ENCODE assay signal across 23 cellular contexts in the genomic region with DNA sequence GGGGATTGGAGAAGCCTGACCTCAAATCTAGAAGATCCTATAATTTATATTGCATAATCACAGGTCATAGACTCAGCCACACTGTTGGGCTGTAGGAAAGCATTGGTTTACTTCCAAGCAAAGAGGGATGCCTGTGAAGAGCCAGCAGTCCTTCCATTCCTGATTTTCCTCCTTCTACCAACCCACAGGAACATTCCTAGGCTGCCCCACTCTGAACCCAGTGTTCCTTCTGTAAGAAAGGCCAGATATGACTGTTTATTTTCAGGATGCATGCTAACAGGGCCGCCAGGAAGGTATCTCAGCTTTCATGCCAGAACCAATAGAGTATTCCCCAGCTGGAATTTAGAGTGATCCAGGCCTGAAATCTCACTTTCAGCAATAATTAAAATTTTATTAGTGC.
A peak's percentile ranks its signal among the peaks of the same experiment; 100 is the strongest.
DNase-seq lines count a peak whose midpoint lies in the region; ATAC-seq and TF ChIP-seq lines count a peak whose summit lies in the region.
"Had no signal": no experiment of that assay in that cellular context is flagged by ENCODE, and none has a peak within 500 bp of the region (broad histone marks: within the 10 kb centered on the region; RNA-seq: fewer than 3 reads in every experiment).

No MANE protein-coding gene starts in this region.

- ATAC-seq in sciatic nerve (peak; percentile 40), GM21515 (IDR thresholded peaks at IDR 0.05; ENCODE audit: unreplicated experiment) (no peak), GM21619 (IDR thresholded peaks at IDR 0.05; ENCODE audit: unreplicated experiment) (no peak)
- ATAC-seq: CD8-positive, alpha-beta T cell; HCT116 had no signal

- intact Hi-C loops in sciatic nerve (cut with DNase I) = no loop called here

- no peak for TF ChIP-seq CTCF in fibroblast of villous mesenchyme (IDR thresholded peaks at IDR 0.05; ENCODE audit: insufficient read depth, low read depth, low read length)

- no peak overlapping the region for H3K4me3 ChIP-seq in fibroblast of villous mesenchyme (ENCODE audit: low read depth, low read length)
- H3K4me3 ChIP-seq: BLaER1, Peyer's patch had no signal

- peak; percentile 25 for DNase-seq in EH (ENCODE audit: low read depth)
- DNase-seq in amniotic epithelial cell (ENCODE audit: low read depth) = peak; percentile 69
- DNase-seq in fibroblast of villous mesenchyme (ENCODE audit: low read depth) = peak; percentile 10
- DNase-seq in sciatic nerve (ENCODE audit: low spot score) = no peak
- no peak for DNase-seq in NCI-H1092 treated with DMSO at 0.1 percent for 48 hours (lab: John Stamatoyannopoulos, UW)
- DNase-seq: Caco-2; CD8-positive, alpha-beta T cell; GF-D8; NCI-H1092; NCI-H1436; NCI-H187; NCI-H2081 treated with DMSO at 0.1 percent for 48 hours; NCI-H2171; NCI-H226; NCI-H510A; NCI-H69; OCI-M1; Peyer's patch; SK-N-SH had no signal

Comparison
In these comparisons a context has a peak if more than half of its experiments do, and no peak if none do; other contexts are left out.
1. DNase-seq: peak in EH (single experiment), amniotic epithelial cell (single experiment) and fibroblast of villous mesenchyme (single experiment); none in sciatic nerve (single experiment) and NCI-H1092 treated with DMSO at 0.1 percent for 48 hours (single experiment).